Comparison of ENCODE assay signal across 1 cellular context in genomic region chr14:27668531-27668930, GRCh38.
TF ChIP-seq lines count a peak whose summit lies in the region.

No MANE protein-coding gene starts in this region.

TF ChIP-seq in WTC11, 78 proteins besides CTCF, POLR2A, EP300 and RAD21 (continued from another document):
- no peak for TF ChIP-seq USF1 (CRISPR knock-in tag; IDR thresholded peaks at IDR 0.05)
- TF ChIP-seq STAT6 (CRISPR knock-in tag; conservative IDR thresholded peaks at IDR 0.05; ENCODE audit: low read depth) = no peak
- TF ChIP-seq PRRX2 (CRISPR knock-in tag; IDR thresholded peaks at IDR 0.05) = no peak
